Comparison of ENCODE assay signal across 1 cellular context in the genomic region with DNA sequence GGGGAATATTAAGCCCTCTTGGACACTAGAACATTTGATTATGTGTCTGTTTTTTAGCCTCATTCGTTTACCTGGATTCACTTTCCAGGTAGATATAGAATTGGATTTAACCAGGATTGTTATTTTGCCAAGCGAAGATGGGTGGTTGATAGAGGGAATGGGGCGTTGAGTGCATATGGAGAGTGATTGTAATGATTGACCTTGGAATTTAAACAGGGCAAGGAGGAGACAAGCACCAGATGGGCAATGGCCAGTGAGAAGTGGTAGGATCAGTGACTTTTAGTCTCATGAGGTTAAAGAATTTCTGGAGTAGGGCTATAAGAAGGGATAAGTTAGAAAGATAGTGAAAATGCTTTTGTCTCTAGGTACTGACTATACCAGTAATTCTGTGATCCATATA.
TF ChIP-seq lines count a peak whose summit lies in the region.

No MANE protein-coding gene starts in this region.

TF ChIP-seq in H1, 55 proteins besides CTCF, POLR2A, EP300 and RAD21 (continued from another document):
- no peak for TF ChIP-seq CBX5 (IDR thresholded peaks at IDR 0.05; ENCODE audit: low read depth, low read length)
- no peak for TF ChIP-seq HDAC2 (IDR thresholded peaks at IDR 0.05; ENCODE audit: borderline replicate concordance in 1 of 2, low read depth in 2 of 2, low read length in 2 of 2)
- no peak for TF ChIP-seq SRF (IDR thresholded peaks at IDR 0.05; ENCODE audit: low read depth, low read length)
- TF ChIP-seq KDM4A (IDR thresholded peaks at IDR 0.05; ENCODE audit: low read depth, low read length, severe bottlenecking): no peak
- TF ChIP-seq RBBP5 (IDR thresholded peaks at IDR 0.05; ENCODE audit: borderline replicate concordance, low read depth, low read length): no peak
- TF ChIP-seq FOSL1 (IDR thresholded peaks at IDR 0.05; ENCODE audit: insufficient read depth, low read depth, low read length): no peak
- TF ChIP-seq MAFK (IDR thresholded peaks at IDR 0.05; ENCODE audit: low read depth, low read length): no peak
- TF ChIP-seq CTBP2 (IDR thresholded peaks at IDR 0.05; ENCODE audit: borderline replicate concordance, insufficient read depth, insufficient read length, low read length): no peak
